ENCODE assay signal across 14 cellular contexts in the genomic region with DNA sequence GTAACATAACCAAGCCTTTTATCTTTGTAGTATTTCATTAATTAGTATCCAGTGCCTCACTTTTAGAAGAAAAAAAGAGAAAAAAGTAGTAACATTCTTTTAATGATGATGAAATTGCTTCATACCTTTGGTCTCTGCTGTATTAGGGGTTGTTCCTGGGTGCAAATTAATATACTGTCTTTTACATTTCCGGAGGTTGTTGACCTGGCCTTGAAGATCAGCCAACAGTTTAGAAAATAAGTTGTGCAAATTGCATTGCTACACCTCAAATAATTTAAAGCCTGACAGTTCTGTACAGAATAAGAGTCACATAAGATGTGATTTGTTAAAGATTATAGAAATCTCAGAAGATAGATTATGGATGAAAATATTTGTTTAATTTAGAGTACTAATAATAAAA. TPM values are rescaled to one million over a fixed set of nuclear protein-coding genes. Genes with fewer than 3 reads are reported as not detected.
A peak's percentile ranks its signal among the peaks of the same experiment; 100 is the strongest.
DNase-seq lines count a peak whose midpoint lies in the region; ATAC-seq, FAIRE-seq and TF ChIP-seq lines count a peak whose summit lies in the region.
"Had no signal": no experiment of that assay in that cellular context is flagged by ENCODE, and none has a peak within 500 bp of the region (broad histone marks: within the 10 kb centered on the region; RNA-seq: fewer than 3 reads in every experiment).

No MANE protein-coding gene starts in this region.

- H3K4me2 ChIP-seq in Loucy (ENCODE audit: low read depth, low read length, poor library complexity, severe bottlenecking) (peak overlapping the region; percentile 91), GM12878 (ENCODE audit: control insufficient read depth, insufficient read depth) (peak overlapping the region; percentile 70)

- in situ Hi-C loops in GM12878 (cut with MboI) = no loop called here

- WGBS in GM12878 (ENCODE audit: insufficient coverage, insufficient replicate concordance, low lambda C conversion rate, missing lambda C conversion rate) = 5% methylated on average over 1 of the region's 1 CpG
- 38% methylated on average over 1 of the region's 1 CpG for WGBS in suprapubic skin

- peak overlapping the region; percentile 59 for H3K27ac Mint-ChIP-seq in activated T-cell treated with anti-CD3 and anti-CD28 coated beads, Interleukin-2, amount 50 U/mL, for 24 hours
- peak overlapping the region; percentile 95 for H3K27ac Mint-ChIP-seq in stimulated activated effector memory CD8-positive, alpha-beta T cell treated with anti-CD3 and anti-CD28 coated beads, Interleukin-12 subunit alpha, Interleukin-12 subunit beta, amount 100 ng/mL, for 72 hours
- H3K27ac Mint-ChIP-seq in nephron progenitor cell = no peak overlapping the region

- H3K36me3 ChIP-seq in Loucy (ENCODE audit: insufficient read depth, low read length) (no peaks in the 10 kb centered on the region), GM12878 (ENCODE audit: control insufficient read depth in 2 of 2, insufficient read depth in 2 of 2, low read length in 1 of 2) (peaks cover 0 to 2% of the 10 kb centered on the region in 2 experiments; a peak in 1 of 4 replicates), suprapubic skin (no peaks in the 10 kb centered on the region)
- H3K36me3 ChIP-seq: ascending aorta, tibial artery had no signal

- H3K4me3 Mint-ChIP-seq in activated T-cell treated with anti-CD3 and anti-CD28 coated beads, Interleukin-2, amount 50 U/mL, for 24 hours = peak overlapping the region; percentile 98
- peak overlapping the region; percentile 95 for H3K4me3 Mint-ChIP-seq in stimulated activated effector memory CD8-positive, alpha-beta T cell treated with anti-CD3 and anti-CD28 coated beads, Interleukin-12 subunit alpha, Interleukin-12 subunit beta, amount 100 ng/mL, for 72 hours
- no peak overlapping the region for H3K4me3 Mint-ChIP-seq in nephron progenitor cell

- peaks cover 62% of the 10 kb centered on the region for H3K4me1 Mint-ChIP-seq in activated T-cell treated with anti-CD3 and anti-CD28 coated beads, Interleukin-2, amount 50 U/mL, for 24 hours (ENCODE audit: low read depth)
- peaks cover 52% of the 10 kb centered on the region for H3K4me1 Mint-ChIP-seq in stimulated activated effector memory CD8-positive, alpha-beta T cell treated with anti-CD3 and anti-CD28 coated beads, Interleukin-12 subunit alpha, Interleukin-12 subunit beta, amount 100 ng/mL, for 72 hours
- H3K4me1 Mint-ChIP-seq in nephron progenitor cell = peaks cover 27% of the 10 kb centered on the region

- TF ChIP-seq CTCF in Loucy (conservative IDR thresholded peaks at IDR 0.05; ENCODE audit: low read length) (no peak), GM12878 (IDR thresholded peaks at IDR 0.05 in 2 of 3, conservative IDR thresholded peaks at IDR 0.05 in 1 of 3; ENCODE audit: control insufficient read depth in 2 of 3, extremely low read depth in 1 of 3, insufficient read depth in 1 of 3, low read depth in 3 of 3, low read length in 3 of 3) (no peak), suprapubic skin (IDR thresholded peaks at IDR 0.05) (no peak), nephron progenitor cell (IDR thresholded peaks at IDR 0.05) (no peak)

- no peak for ATAC-seq in GM12878
- no peak for ATAC-seq in stimulated activated effector memory CD8-positive, alpha-beta T cell treated with anti-CD3 and anti-CD28 coated beads, Interleukin-12 subunit alpha, Interleukin-12 subunit beta, amount 100 ng/mL, for 72 hours

- H4K20me1 ChIP-seq in Loucy (ENCODE audit: insufficient read depth, low read length, poor library complexity, severe bottlenecking) = peaks cover 16% of the 10 kb centered on the region
- no peaks in the 10 kb centered on the region for H4K20me1 ChIP-seq in GM12878 (ENCODE audit: control insufficient read depth, insufficient read depth)

- SMC1A ChIA-PET in GM12878 (lab: Charles Lee; ENCODE audit: uncharacterized antibody, unreplicated experiment) = interaction anchor here (0.9 to 2.9 kb wide), 8 partner anchors 15 to 80 kb away, joined by 3 to 10 read pairs (median 4); no protein-coding TSS in a partner anchor

- H2AFZ ChIP-seq in Loucy (ENCODE audit: low read length) (no peak overlapping the region), GM12878 (ENCODE audit: control insufficient read depth, low read depth, low read length) (no peak overlapping the region)

- H3K27ac ChIP-seq in GM12878 (ENCODE audit: control insufficient read depth, insufficient read depth) = peak overlapping the region; percentile 97
- no peak overlapping the region for H3K27ac ChIP-seq in suprapubic skin
- H3K27ac ChIP-seq: ascending aorta, tibial artery had no signal

- no peaks in the 10 kb centered on the region for H3K9me3 Mint-ChIP-seq in activated T-cell treated with anti-CD3 and anti-CD28 coated beads, Interleukin-2, amount 50 U/mL, for 24 hours
- H3K9me3 Mint-ChIP-seq in stimulated activated effector memory CD8-positive, alpha-beta T cell treated with anti-CD3 and anti-CD28 coated beads, Interleukin-12 subunit alpha, Interleukin-12 subunit beta, amount 100 ng/mL, for 72 hours = no peaks in the 10 kb centered on the region
- H3K9me3 Mint-ChIP-seq in nephron progenitor cell = peaks cover under 1% of the 10 kb centered on the region
- H3K9me3 Mint-ChIP-seq: dendritic cell treated with granulocyte-macrophage colony-stimulating factor and Interleukin-4, amounts not matched to agents 40 ng/mL and 50 ng/mL, for 4 days; memory B cell had no signal

- TF ChIP-seq EP300 in GM12878 (IDR thresholded peaks at IDR 0.05; ENCODE audit: borderline replicate concordance in 1 of 2, control insufficient read depth in 1 of 2, low read depth in 2 of 2, low read length in 2 of 2) (no peak), suprapubic skin (IDR thresholded peaks at IDR 0.05) (no peak)

- no peaks in the 10 kb centered on the region for H3K27me3 Mint-ChIP-seq in activated T-cell treated with anti-CD3 and anti-CD28 coated beads, Interleukin-2, amount 50 U/mL, for 24 hours
- no peaks in the 10 kb centered on the region for H3K27me3 Mint-ChIP-seq in nephron progenitor cell (ENCODE audit: low read depth, poor library complexity)
- H3K27me3 Mint-ChIP-seq: dendritic cell treated with granulocyte-macrophage colony-stimulating factor and Interleukin-4, amounts not matched to agents 40 ng/mL and 50 ng/mL, for 4 days; memory B cell had no signal

- H3K4me1 ChIP-seq in Loucy (ENCODE audit: insufficient read depth, low read length, poor library complexity, severe bottlenecking) (peaks cover 69% of the 10 kb centered on the region), GM12878 (ENCODE audit: control insufficient read depth, insufficient read depth, low read length) (peaks cover 3% of the 10 kb centered on the region; the same call in 1 of the 2 replicates), suprapubic skin (peaks cover 51% of the 10 kb centered on the region)

- FAIRE-seq in GM12878 (lab: Jason Lieb, UNC) = no peak
- FAIRE-seq: RCC 7860 had no signal

- no peaks in the 10 kb centered on the region for H3K9me3 ChIP-seq in Loucy (ENCODE audit: insufficient read depth, low read depth, low read length)
- peaks cover 2% of the 10 kb centered on the region; the same call in 2 of the 3 replicates for H3K9me3 ChIP-seq in GM12878 (replicated peaks; ENCODE audit: control insufficient read depth, insufficient read depth, low read length)
- H3K9me3 ChIP-seq in suprapubic skin = no peaks in the 10 kb centered on the region
- H3K9me3 ChIP-seq: ascending aorta, tibial artery had no signal

- POLR2A ChIA-PET in GM12878 (lab: Charles Lee) = interaction anchor here (1.1 kb wide), 1 partner anchor 24 kb away, joined by 5 read pairs; no protein-coding TSS in a partner anchor

- H3K27me3 ChIP-seq in Loucy (ENCODE audit: insufficient read depth, low read length, poor library complexity, severe bottlenecking) (peaks cover 3% of the 10 kb centered on the region), GM12878 (replicated peaks in 1 of 2; ENCODE audit: control insufficient read depth in 2 of 2, insufficient read depth in 2 of 2, low read length in 1 of 2) (no peaks in the 10 kb centered on the region), suprapubic skin (no peaks in the 10 kb centered on the region)
- H3K27me3 ChIP-seq: ascending aorta, tibial artery had no signal

- peaks cover 65% of the 10 kb centered on the region for H3K36me3 Mint-ChIP-seq in activated T-cell treated with anti-CD3 and anti-CD28 coated beads, Interleukin-2, amount 50 U/mL, for 24 hours (ENCODE audit: low read depth)
- peaks cover 60% of the 10 kb centered on the region for H3K36me3 Mint-ChIP-seq in stimulated activated effector memory CD8-positive, alpha-beta T cell treated with anti-CD3 and anti-CD28 coated beads, Interleukin-12 subunit alpha, Interleukin-12 subunit beta, amount 100 ng/mL, for 72 hours
- no peaks in the 10 kb centered on the region for H3K36me3 Mint-ChIP-seq in nephron progenitor cell (ENCODE audit: low read depth)

- H3K9me2 ChIP-seq in Loucy (replicated peaks; ENCODE audit: low read depth, low read length) = no peaks in the 10 kb centered on the region

- no peak for TF ChIP-seq RAD21 in GM12878 (IDR thresholded peaks at IDR 0.05; ENCODE audit: insufficient read depth, low read depth, low read length)

- CTCF ChIA-PET in GM12878 (lab: Yijun Ruan, JAX) = interaction anchor here (0.6 to 1.3 kb wide), 6 partner anchors 11 to 114 kb away, joined by 3 to 4 read pairs (median 4); no protein-coding TSS in a partner anchor

- intact Hi-C loops in GM12878 (cut with micrococcal nuclease; ENCODE audit: unreplicated experiment) = loop anchor here (5.0 kb wide), 2 partner anchors 37 to 82 kb away; no protein-coding TSS in a partner anchor

- BruUV-seq in GM12878 (replicated peaks; lab: Mats Ljungman, UMichigan) = no TSS peak

- H3K79me2 ChIP-seq in Loucy (ENCODE audit: insufficient read depth, low read length) = peaks cover 82% of the 10 kb centered on the region
- peaks cover 84% of the 10 kb centered on the region for H3K79me2 ChIP-seq in GM12878 (ENCODE audit: control insufficient read depth, insufficient read depth, low read length)

- TF ChIP-seq POLR2A in GM12878 (IDR thresholded peaks at IDR 0.05; ENCODE audit: low read depth, low read length) (no peak), suprapubic skin (IDR thresholded peaks at IDR 0.05) (no peak)

- RAD21 ChIA-PET in GM12878 (lab: Charles Lee; ENCODE audit: unreplicated experiment) = interaction anchor here (0.7 to 1.1 kb wide), 4 partner anchors 25 to 112 kb away, joined by 3 to 4 read pairs (median 4); no protein-coding TSS in a partner anchor

- H3F3A ChIP-seq in Loucy (ENCODE audit: low read depth) = no peaks in the 10 kb centered on the region

- H3K9ac ChIP-seq in Loucy (ENCODE audit: low read depth, low read length, poor library complexity, severe bottlenecking) (peak overlapping the region; percentile 96), GM12878 (ENCODE audit: control insufficient read depth, insufficient read depth, low read length) (peak overlapping the region; percentile 99)

- H3K4me3 ChIP-seq in Loucy (ENCODE audit: low read length, poor library complexity, severe bottlenecking) (peak overlapping the region; percentile 92), GM12878 (peak overlapping the region; percentile 75), suprapubic skin (no peak overlapping the region)
- H3K4me3 ChIP-seq: ascending aorta, tibial artery had no signal

- no peak for DNase-seq in activated T-cell treated with anti-CD3 and anti-CD28 coated beads, Interleukin-2, amount 50 U/mL, for 24 hours
- DNase-seq in activated T-cell treated with anti-CD3 and anti-CD28 coated beads, Interleukin-2, amount 50 U/mL, for 1 hour = no peak
- DNase-seq in GM12878 (ENCODE audit: low read depth, low spot score) (no peak), suprapubic skin (ENCODE audit: low spot score in 2 of 2) (no peak), nephron progenitor cell (no peak), GM19240 (ENCODE audit: insufficient read length, low spot score) (no peak)
- DNase-seq in stimulated activated effector memory CD8-positive, alpha-beta T cell treated with anti-CD3 and anti-CD28 coated beads, Interleukin-12 subunit alpha, Interleukin-12 subunit beta, amount 100 ng/mL, for 72 hours (ENCODE audit: low spot score in 2 of 2) = no peak
- DNase-seq: DMS53, tibial artery had no signal

RNA-seq across cellular contexts. Expression of a gene that starts 3.8 kb away (rescaled TPM):
- total RNA-seq in GM12878 (2013; cell fraction: nucleolus; rRNA removed) = 92.3 and 97.9 TPM in 2 replicates
- total RNA-seq in GM12878 (2014; rRNA removed) (51.0 and 53.0 TPM in 2 replicates), GM12878 (2014; rRNA removed; fragmentation: Illumina TruSeq; extraction: Trizol) (67.4 and 68.6 TPM in 2 replicates), GM12878 (2021) (106 and 110 TPM in 2 replicates), suprapubic skin (10 to 100 TPM; 32.9 to 56.0 (median 40.9) TPM)
- polyA plus RNA-seq in GM12878 (2011; ENCODE audit: low read depth) = 43.4 TPM
- polyA plus RNA-seq in GM12878 (2011; rRNA removed) (67.0 and 69.7 TPM in 2 replicates), GM12878 (2014; fragmentation: Illumina TruSeq; extraction: Trizol) (82.1 and 85.3 TPM in 2 replicates), GM12878 (2014; fragmentation: Nextera tagmentation; extraction: Ambion mirVana) (10 to 100 TPM; 20.8 to 32.7 TPM), GM12878 (2014; rRNA removed) (61.6 and 62.3 TPM in 2 replicates), GM12878 (2016; fragmentation: Nextera tagmentation; extraction: Ambion mirVana) (1 to 10 TPM; 8.7 to 9.0 TPM)
- 66.5 and 76.6 TPM in 2 replicates for polyA plus RNA-seq in GM12878 (2011; cell fraction: cytosol; rRNA removed)
- 68.3 and 72.4 TPM in 2 replicates for polyA plus RNA-seq in GM12878 (2011; cell fraction: nucleus; rRNA removed)
- polyA plus RNA-seq in GM12878 (2012) = 46.4 and 59.8 TPM in 2 replicates
- polyA minus RNA-seq in GM12878 (2011; rRNA and poly(A)+ RNA removed) = 104 and 111 TPM in 2 replicates
- polyA minus RNA-seq in GM12878 (2011; cell fraction: cytosol; rRNA and poly(A)+ RNA removed) = 35.4 and 41.8 TPM in 2 replicates
- 42.3 and 64.8 TPM in 2 replicates for polyA minus RNA-seq in GM12878 (2011; cell fraction: nucleus; rRNA and poly(A)+ RNA removed)
